ENCODE assay signal across 2 cellular contexts in the genomic region with DNA sequence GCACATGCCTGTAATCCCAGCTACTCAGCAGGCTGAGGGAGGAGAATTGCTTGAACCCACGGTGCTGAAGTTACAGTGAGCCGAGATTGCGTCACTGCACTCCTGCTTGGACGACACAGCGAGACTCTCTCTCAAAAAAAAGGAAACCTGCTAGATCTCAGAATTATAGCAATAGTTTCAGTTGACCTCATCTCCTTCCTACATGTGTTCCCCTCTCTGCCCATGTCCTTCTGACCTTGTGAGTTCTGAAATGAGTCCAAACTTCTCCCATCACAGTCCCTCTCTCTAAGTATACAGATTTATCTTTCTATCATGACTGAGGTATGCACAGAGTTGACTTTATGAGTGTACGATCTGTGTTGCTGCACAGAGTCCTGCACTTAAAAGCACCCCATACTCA.
TF ChIP-seq lines count a peak whose summit lies in the region.

No MANE protein-coding gene starts in this region.

TF ChIP-seq in endothelial cell of umbilical vein, 7 proteins besides CTCF, POLR2A, EP300 and RAD21:
- TF ChIP-seq, protein P1, sequence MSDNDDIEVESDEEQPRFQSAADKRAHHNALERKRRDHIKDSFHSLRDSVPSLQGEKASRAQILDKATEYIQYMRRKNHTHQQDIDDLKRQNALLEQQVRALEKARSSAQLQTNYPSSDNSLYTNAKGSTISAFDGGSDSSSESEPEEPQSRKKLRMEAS (IDR thresholded peaks at IDR 0.05; ENCODE audit: insufficient read depth, insufficient read length) = no peak
- TF ChIP-seq EZH2 (IDR thresholded peaks at IDR 0.05; ENCODE audit: borderline replicate concordance, low read depth, low read length, severe bottlenecking) (no peak), JUN (IDR thresholded peaks at IDR 0.05; ENCODE audit: borderline replicate concordance, insufficient read depth, insufficient read length, low read depth) (no peak), FOS (IDR thresholded peaks at IDR 0.05; ENCODE audit: borderline replicate concordance, insufficient read depth, low read length) (no peak), MYC (IDR thresholded peaks at IDR 0.05; ENCODE audit: low read depth, low read length) (no peak), POLR2AphosphoS5 (IDR thresholded peaks at IDR 0.05; ENCODE audit: insufficient read depth, low read depth, low read length) (no peak), GATA2 (IDR thresholded peaks at IDR 0.05; ENCODE audit: insufficient read depth, insufficient read length, low read depth, low read length) (no peak)

TF ChIP-seq in GM23338, 12 proteins besides CTCF, POLR2A, EP300 and RAD21:
- TF ChIP-seq EZH2 (IDR thresholded peaks at IDR 0.05; ENCODE audit: low read depth, unreplicated experiment) (no peak), STAT1 (IDR thresholded peaks at IDR 0.05; ENCODE audit: unreplicated experiment) (no peak), POLR2AphosphoS5 (IDR thresholded peaks at IDR 0.05; ENCODE audit: low read depth) (no peak)
- TF ChIP-seq, protein P2, sequence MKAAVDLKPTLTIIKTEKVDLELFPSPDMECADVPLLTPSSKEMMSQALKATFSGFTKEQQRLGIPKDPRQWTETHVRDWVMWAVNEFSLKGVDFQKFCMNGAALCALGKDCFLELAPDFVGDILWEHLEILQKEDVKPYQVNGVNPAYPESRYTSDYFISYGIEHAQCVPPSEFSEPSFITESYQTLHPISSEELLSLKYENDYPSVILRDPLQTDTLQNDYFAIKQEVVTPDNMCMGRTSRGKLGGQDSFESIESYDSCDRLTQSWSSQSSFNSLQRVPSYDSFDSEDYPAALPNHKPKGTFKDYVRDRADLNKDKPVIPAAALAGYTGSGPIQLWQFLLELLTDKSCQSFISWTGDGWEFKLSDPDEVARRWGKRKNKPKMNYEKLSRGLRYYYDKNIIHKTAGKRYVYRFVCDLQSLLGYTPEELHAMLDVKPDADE (IDR thresholded peaks at IDR 0.05) = no peak
- TF ChIP-seq, protein P3, sequence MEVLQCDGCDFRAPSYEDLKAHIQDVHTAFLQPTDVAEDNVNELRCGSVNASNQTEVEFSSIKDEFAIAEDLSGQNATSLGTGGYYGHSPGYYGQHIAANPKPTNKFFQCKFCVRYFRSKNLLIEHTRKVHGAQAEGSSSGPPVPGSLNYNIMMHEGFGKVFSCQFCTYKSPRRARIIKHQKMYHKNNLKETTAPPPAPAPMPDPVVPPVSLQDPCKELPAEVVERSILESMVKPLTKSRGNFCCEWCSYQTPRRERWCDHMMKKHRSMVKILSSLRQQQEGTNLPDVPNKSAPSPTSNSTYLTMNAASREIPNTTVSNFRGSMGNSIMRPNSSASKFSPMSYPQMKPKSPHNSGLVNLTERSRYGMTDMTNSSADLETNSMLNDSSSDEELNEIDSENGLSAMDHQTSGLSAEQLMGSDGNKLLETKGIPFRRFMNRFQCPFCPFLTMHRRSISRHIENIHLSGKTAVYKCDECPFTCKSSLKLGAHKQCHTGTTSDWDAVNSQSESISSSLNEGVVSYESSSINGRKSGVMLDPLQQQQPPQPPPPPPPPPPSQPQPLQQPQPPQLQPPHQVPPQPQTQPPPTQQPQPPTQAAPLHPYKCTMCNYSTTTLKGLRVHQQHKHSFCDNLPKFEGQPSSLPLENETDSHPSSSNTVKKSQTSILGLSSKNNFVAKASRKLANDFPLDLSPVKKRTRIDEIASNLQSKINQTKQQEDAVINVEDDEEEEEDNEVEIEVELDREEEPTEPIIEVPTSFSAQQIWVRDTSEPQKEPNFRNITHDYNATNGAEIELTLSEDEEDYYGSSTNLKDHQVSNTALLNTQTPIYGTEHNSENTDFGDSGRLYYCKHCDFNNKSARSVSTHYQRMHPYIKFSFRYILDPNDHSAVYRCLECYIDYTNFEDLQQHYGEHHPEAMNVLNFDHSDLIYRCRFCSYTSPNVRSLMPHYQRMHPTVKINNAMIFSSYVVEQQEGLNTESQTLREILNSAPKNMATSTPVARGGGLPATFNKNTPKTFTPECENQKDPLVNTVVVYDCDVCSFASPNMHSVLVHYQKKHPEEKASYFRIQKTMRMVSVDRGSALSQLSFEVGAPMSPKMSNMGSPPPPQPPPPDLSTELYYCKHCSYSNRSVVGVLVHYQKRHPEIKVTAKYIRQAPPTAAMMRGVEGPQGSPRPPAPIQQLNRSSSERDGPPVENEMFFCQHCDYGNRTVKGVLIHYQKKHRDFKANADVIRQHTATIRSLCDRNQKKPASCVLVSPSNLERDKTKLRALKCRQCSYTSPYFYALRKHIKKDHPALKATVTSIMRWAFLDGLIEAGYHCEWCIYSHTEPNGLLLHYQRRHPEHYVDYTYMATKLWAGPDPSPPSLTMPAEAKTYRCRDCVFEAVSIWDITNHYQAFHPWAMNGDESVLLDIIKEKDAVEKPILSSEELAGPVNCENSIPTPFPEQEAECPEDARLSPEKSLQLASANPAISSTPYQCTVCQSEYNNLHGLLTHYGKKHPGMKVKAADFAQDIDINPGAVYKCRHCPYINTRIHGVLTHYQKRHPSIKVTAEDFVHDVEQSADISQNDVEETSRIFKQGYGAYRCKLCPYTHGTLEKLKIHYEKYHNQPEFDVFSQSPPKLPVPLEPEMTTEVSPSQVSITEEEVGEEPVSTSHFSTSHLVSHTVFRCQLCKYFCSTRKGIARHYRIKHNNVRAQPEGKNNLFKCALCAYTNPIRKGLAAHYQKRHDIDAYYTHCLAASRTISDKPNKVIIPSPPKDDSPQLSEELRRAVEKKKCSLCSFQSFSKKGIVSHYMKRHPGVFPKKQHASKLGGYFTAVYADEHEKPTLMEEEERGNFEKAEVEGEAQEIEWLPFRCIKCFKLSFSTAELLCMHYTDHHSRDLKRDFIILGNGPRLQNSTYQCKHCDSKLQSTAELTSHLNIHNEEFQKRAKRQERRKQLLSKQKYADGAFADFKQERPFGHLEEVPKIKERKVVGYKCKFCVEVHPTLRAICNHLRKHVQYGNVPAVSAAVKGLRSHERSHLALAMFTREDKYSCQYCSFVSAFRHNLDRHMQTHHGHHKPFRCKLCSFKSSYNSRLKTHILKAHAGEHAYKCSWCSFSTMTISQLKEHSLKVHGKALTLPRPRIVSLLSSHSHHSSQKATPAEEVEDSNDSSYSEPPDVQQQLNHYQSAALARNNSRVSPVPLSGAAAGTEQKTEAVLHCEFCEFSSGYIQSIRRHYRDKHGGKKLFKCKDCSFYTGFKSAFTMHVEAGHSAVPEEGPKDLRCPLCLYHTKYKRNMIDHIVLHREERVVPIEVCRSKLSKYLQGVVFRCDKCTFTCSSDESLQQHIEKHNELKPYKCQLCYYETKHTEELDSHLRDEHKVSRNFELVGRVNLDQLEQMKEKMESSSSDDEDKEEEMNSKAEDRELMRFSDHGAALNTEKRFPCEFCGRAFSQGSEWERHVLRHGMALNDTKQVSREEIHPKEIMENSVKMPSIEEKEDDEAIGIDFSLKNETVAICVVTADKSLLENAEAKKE (CRISPR knock-in tag; IDR thresholded peaks at IDR 0.05) = no peak
